In genomic region chr1:45957684-45958083, GRCh38 we compare ENCODE assay signal across 19 cellular contexts.
DNase-seq lines count a peak whose midpoint lies in the region; ATAC-seq, FAIRE-seq and TF ChIP-seq lines count a peak whose summit lies in the region.
"Had no signal": no experiment of that assay in that cellular context is flagged by ENCODE, and none has a peak within 500 bp of the region (broad histone marks: within the 10 kb centered on the region; RNA-seq: fewer than 3 reads in every experiment).

No MANE protein-coding gene starts in this region.

- H3K27me3 ChIP-seq in mammary epithelial cell (ENCODE audit: insufficient read depth, low read length), result no peaks in the 10 kb centered on the region
- no peaks in the 10 kb centered on the region for H3K27me3 ChIP-seq in astrocyte (ENCODE audit: insufficient read depth, low read length)

- TF ChIP-seq CTCF in MCF 10A (IDR thresholded peaks at IDR 0.05; ENCODE audit: unreplicated experiment) (no peak), mammary epithelial cell (conservative IDR thresholded peaks at IDR 0.05 in 1 of 2, IDR thresholded peaks at IDR 0.05 in 1 of 2; ENCODE audit: extremely low read depth in 1 of 2, insufficient read depth in 1 of 2, low read depth in 1 of 2, low read length in 2 of 2) (no peak), astrocyte (IDR thresholded peaks at IDR 0.05; ENCODE audit: insufficient read depth, low read depth, low read length) (no peak)

- H3K27ac Mint-ChIP-seq in MCF 10A (ENCODE audit: low read depth, unreplicated experiment) (peak overlapping the region; percentile 19), astrocyte (ENCODE audit: unreplicated experiment) (peak overlapping the region; percentile 50)

- CTCF ChIA-PET in MCF 10A (lab: Yijun Ruan, JAX) (interaction anchor here (0.6 kb wide), 1 partner anchor 287 kb away, joined by 3 read pairs; no protein-coding TSS in a partner anchor), mammary epithelial cell (lab: Charles Lee; ENCODE audit: low non-redundant PET) (no interaction called here)

- H3K4me3 Mint-ChIP-seq in MCF 10A (ENCODE audit: unreplicated experiment), result no peak overlapping the region
- no peak overlapping the region for H3K4me3 Mint-ChIP-seq in astrocyte (ENCODE audit: unreplicated experiment)

- H2AFZ ChIP-seq in mammary epithelial cell (ENCODE audit: low read depth, low read length) (no peak overlapping the region), astrocyte (ENCODE audit: low read depth, low read length) (no peak overlapping the region)
- H2AFZ ChIP-seq: GM23248 had no signal

- H3K9me3 Mint-ChIP-seq in MCF 10A (ENCODE audit: unreplicated experiment), result no peaks in the 10 kb centered on the region
- no peaks in the 10 kb centered on the region for H3K9me3 Mint-ChIP-seq in astrocyte (ENCODE audit: unreplicated experiment)

- H3K9ac ChIP-seq in mammary epithelial cell (ENCODE audit: insufficient read depth, low read length) (no peak overlapping the region), astrocyte (ENCODE audit: low read length) (no peak overlapping the region)
- H3K9ac ChIP-seq: GM23248 had no signal

- FAIRE-seq in astrocyte (lab: Jason Lieb, UNC), result no peak
- FAIRE-seq: RCC 7860 had no signal

- H3K79me2 ChIP-seq in mammary epithelial cell (ENCODE audit: insufficient read depth, low read length) (no peaks in the 10 kb centered on the region), astrocyte (ENCODE audit: insufficient read depth, low read length) (peaks cover 6% of the 10 kb centered on the region)

- dilution Hi-C loops in mammary epithelial cell (cut with HindIII; ENCODE audit: low sequenced_read_pairs), result loop anchor here (5.0 kb wide), 1 partner anchor 60 kb away; no protein-coding TSS in a partner anchor

- 54% methylated on average over 2 of the region's 2 CpGs for WGBS in mammary epithelial cell (ENCODE audit: low coverage, missing lambda C conversion rate)

- in situ Hi-C loops in mammary epithelial cell (cut with MboI; ENCODE audit: low sequenced_read_pairs in 2 of 2), result no loop called here

- peaks cover 13% of the 10 kb centered on the region for H3K4me1 ChIP-seq in mammary epithelial cell (ENCODE audit: insufficient read depth, low read length)
- H3K4me1 ChIP-seq in astrocyte (ENCODE audit: insufficient read depth, low read length), result peaks cover 13% of the 10 kb centered on the region

- no peaks in the 10 kb centered on the region for H4K20me1 ChIP-seq in mammary epithelial cell (ENCODE audit: insufficient read depth, low read length)
- H4K20me1 ChIP-seq in astrocyte (ENCODE audit: insufficient read depth, low read length), result peaks cover 9% of the 10 kb centered on the region

- no peak for ATAC-seq in GM21529 (IDR thresholded peaks at IDR 0.05; ENCODE audit: unreplicated experiment)

- peaks cover 36% of the 10 kb centered on the region for H3K4me1 Mint-ChIP-seq in MCF 10A (ENCODE audit: insufficient read depth, unreplicated experiment)
- H3K4me1 Mint-ChIP-seq in astrocyte (ENCODE audit: low read depth, unreplicated experiment), result peaks cover 36% of the 10 kb centered on the region

- no peaks in the 10 kb centered on the region for H3K9me3 ChIP-seq in mammary epithelial cell (replicated peaks; ENCODE audit: insufficient read depth, low read length)
- no peaks in the 10 kb centered on the region for H3K9me3 ChIP-seq in astrocyte (ENCODE audit: insufficient read depth, low read depth, low read length)
- H3K9me3 ChIP-seq: Caco-2 had no signal

- peaks cover 11% of the 10 kb centered on the region for H3K36me3 Mint-ChIP-seq in MCF 10A (ENCODE audit: insufficient read depth, unreplicated experiment)
- peaks cover 7% of the 10 kb centered on the region for H3K36me3 Mint-ChIP-seq in astrocyte (ENCODE audit: low read depth, unreplicated experiment)

- intact Hi-C loops in MCF 10A (cut with micrococcal nuclease) (no loop called here), mammary epithelial cell (cut with micrococcal nuclease) (no loop called here)

- H3K27me3 Mint-ChIP-seq in MCF 10A (ENCODE audit: insufficient read depth, unreplicated experiment) (no peaks in the 10 kb centered on the region), astrocyte (ENCODE audit: low read depth, unreplicated experiment) (no peaks in the 10 kb centered on the region)

- DNase-seq in MCF 10A (ENCODE audit: unreplicated experiment), result peak; percentile 40
- no peak for DNase-seq in mammary epithelial cell
- no peak for DNase-seq in astrocyte (ENCODE audit: low read depth)
- DNase-seq in iris pigment epithelial cell (ENCODE audit: low read depth), result peak; percentile 45
- DNase-seq in ureter (ENCODE audit: low spot score), result no peak
- no peak for DNase-seq in NCI-H1436 (lab: John Stamatoyannopoulos, UW)
- DNase-seq in HUDEP-2 (lab: John Stamatoyannopoulos, UW; ENCODE audit: unreplicated experiment in 76 of 76), result no peak
- DNase-seq: Caco-2, GM23248, KG1, NCI-H1092, NCI-H1694, NCI-H446, NCI-H774, SHP77 treated with DMSO at 0.1 percent for 48 hours had no signal

- POLR2A ChIA-PET in MCF 10A (lab: Yijun Ruan, JAX), result interaction anchor here (0.7 to 1.5 kb wide), 7 partner anchors 16 to 206 kb away, joined by 3 to 6 read pairs (median 3); no protein-coding TSS in a partner anchor

- peaks cover 3% of the 10 kb centered on the region for H3K36me3 ChIP-seq in mammary epithelial cell (ENCODE audit: insufficient read depth, low read length)
- H3K36me3 ChIP-seq in astrocyte (ENCODE audit: insufficient read depth, low read length), result peaks cover 3% of the 10 kb centered on the region

- H3K27ac ChIP-seq in mammary epithelial cell (ENCODE audit: insufficient read depth, low read depth, low read length), result no peak overlapping the region
- no peak overlapping the region for H3K27ac ChIP-seq in astrocyte (ENCODE audit: low read depth, low read length)
- H3K27ac ChIP-seq: C4-2B, GM23248, HL-60 had no signal

- BruUV-seq in MCF 10A (replicated peaks; lab: Mats Ljungman, UMichigan) (no TSS peak), mammary epithelial cell (replicated peaks; lab: Mats Ljungman, UMichigan) (no TSS peak)

- H3K4me3 ChIP-seq in mammary epithelial cell (replicated peaks in 1 of 3; ENCODE audit: insufficient read depth in 1 of 3, low read depth in 2 of 3, low read length in 3 of 3) (no peak overlapping the region), astrocyte (ENCODE audit: insufficient read depth, low read depth, low read length) (no peak overlapping the region)
- H3K4me3 ChIP-seq: GM23248 had no signal

- no peak overlapping the region for H3K4me2 ChIP-seq in mammary epithelial cell (ENCODE audit: insufficient read depth, low read depth, low read length)
- no peak overlapping the region for H3K4me2 ChIP-seq in astrocyte (ENCODE audit: low read length)

Comparison
In these comparisons a context has a peak if more than half of its experiments do, and no peak if none do; other contexts are left out.
1. DNase-seq: peak in MCF 10A (single experiment) and iris pigment epithelial cell (single experiment); none in mammary epithelial cell (single experiment), astrocyte (single experiment), ureter (single experiment), NCI-H1436 (single experiment) and HUDEP-2 (0 of 76).